22 cellular contexts compared by ENCODE assay signal in genomic region chr11:116654526-116654925, GRCh38.
"Had no signal": no experiment of that assay in that cellular context is flagged by ENCODE, and none has a peak within 500 bp of the region (broad histone marks: within the 10 kb centered on the region; RNA-seq: fewer than 3 reads in every experiment).

No MANE protein-coding gene starts in this region.

- H3K4me3 ChIP-seq: colonic mucosa, esophagus squamous epithelium, gastrocnemius medialis, heart left ventricle, hepatocyte, left lung, lower lobe of right lung, mucosa of descending colon had no signal

- H3K36me3 ChIP-seq: colonic mucosa, esophagus squamous epithelium, gastrocnemius medialis, heart left ventricle, left lung, lower lobe of right lung had no signal

- DNase-seq: colonic mucosa; cortex of kidney; effector CD8-positive, alpha-beta T cell; effector memory CD8-positive, alpha-beta T cell; endodermal cell; erythroblast; esophagus squamous epithelium; foreskin fibroblast; foreskin melanocyte; gastrocnemius medialis; heart left ventricle; hypothalamus; immature natural killer cell; left cardiac atrium; left lung; left ventricle myocardium superior; lower lobe of right lung; mesenchymal stem cell; mucosa of descending colon had no signal

- H3K9me3 ChIP-seq: colonic mucosa, gastrocnemius medialis, lower lobe of right lung, mucosa of descending colon had no signal

- H3K27me3 ChIP-seq: colonic mucosa, gastrocnemius medialis had no signal

- ATAC-seq: effector memory CD8-positive, alpha-beta T cell; esophagus mucosa; gastrocnemius medialis; heart left ventricle; left cardiac atrium; left lung; left ventricle myocardium superior; lower lobe of right lung; mucosa of descending colon had no signal

- H3K27ac ChIP-seq: colonic mucosa, epithelial cell of prostate, esophagus squamous epithelium, gastrocnemius medialis, heart left ventricle, hepatocyte, left lung, lower lobe of right lung had no signal

- H3K4me1 ChIP-seq: colonic mucosa, esophagus squamous epithelium, gastrocnemius medialis, heart left ventricle, left lung, lower lobe of right lung had no signal
